In the genomic region with DNA sequence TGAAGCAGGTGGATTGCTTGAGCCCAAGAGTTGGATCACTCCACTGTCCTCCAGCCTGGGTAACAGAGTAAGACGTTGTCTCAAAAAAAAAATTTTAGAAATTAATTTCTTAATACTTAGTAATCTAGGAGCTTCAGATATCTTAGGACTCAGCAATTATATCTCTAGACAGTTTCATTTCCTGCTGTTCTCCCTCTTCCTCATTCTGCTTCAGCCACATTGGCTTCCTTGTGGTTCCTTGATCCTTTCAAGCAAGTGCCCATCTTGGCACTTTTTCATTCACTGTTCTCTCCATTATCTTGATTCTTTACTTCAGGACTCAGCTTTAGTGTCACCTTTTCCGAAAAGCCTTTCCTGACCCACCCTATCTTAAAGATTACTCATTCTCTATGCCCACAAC, we compare ENCODE assay signal across 21 cellular contexts. TPM values are rescaled to one million over a fixed set of nuclear protein-coding genes. Genes with fewer than 3 reads are reported as not detected.
"Had no signal": no experiment of that assay in that cellular context is flagged by ENCODE, and none has a peak within 500 bp of the region (broad histone marks: within the 10 kb centered on the region; RNA-seq: fewer than 3 reads in every experiment).

No MANE protein-coding gene starts in this region.

- H3K36me3 Mint-ChIP-seq: natural killer cell treated with Interleukin-12 subunit alpha and Interleukin-12 subunit beta and Interleukin-15 and Interleukin-18, amount 100 ng/mL, for 72 hours; stimulated activated effector memory CD8-positive, alpha-beta T cell treated with anti-CD3 and anti-CD28 coated beads, Interleukin-12 subunit alpha, Interleukin-12 subunit beta, amount 100 ng/mL, for 72 hours had no signal

- H3K4me3 Mint-ChIP-seq: central memory CD8-positive, alpha-beta T cell; natural killer cell treated with Interleukin-12 subunit alpha and Interleukin-12 subunit beta and Interleukin-15 and Interleukin-18, amount 100 ng/mL, for 72 hours; stimulated activated effector memory CD8-positive, alpha-beta T cell treated with anti-CD3 and anti-CD28 coated beads, Interleukin-12 subunit alpha, Interleukin-12 subunit beta, amount 100 ng/mL, for 72 hours had no signal

- H3K4me1 ChIP-seq: esophagus squamous epithelium, thyroid gland had no signal

- H3K4me3 ChIP-seq: esophagus squamous epithelium, thyroid gland had no signal

- H3K27me3 ChIP-seq: brain microvascular endothelial cell, esophagus squamous epithelium, thyroid gland had no signal

- H3K27ac ChIP-seq: brain microvascular endothelial cell, esophagus squamous epithelium, thyroid gland had no signal

- H3K9me3 Mint-ChIP-seq: central memory CD8-positive, alpha-beta T cell; stimulated activated effector memory CD8-positive, alpha-beta T cell treated with anti-CD3 and anti-CD28 coated beads, Interleukin-12 subunit alpha, Interleukin-12 subunit beta, amount 100 ng/mL, for 72 hours had no signal

- H3K27ac Mint-ChIP-seq: natural killer cell treated with Interleukin-12 subunit alpha and Interleukin-12 subunit beta and Interleukin-15 and Interleukin-18, amount 100 ng/mL, for 72 hours; stimulated activated effector memory CD8-positive, alpha-beta T cell treated with anti-CD3 and anti-CD28 coated beads, Interleukin-12 subunit alpha, Interleukin-12 subunit beta, amount 100 ng/mL, for 72 hours had no signal

- ATAC-seq: left ventricle myocardium superior; natural killer cell treated with Interleukin-12 subunit alpha and Interleukin-12 subunit beta and Interleukin-15 and Interleukin-18, amount 100 ng/mL, for 72 hours; stimulated activated effector memory CD8-positive, alpha-beta T cell treated with anti-CD3 and anti-CD28 coated beads, Interleukin-12 subunit alpha, Interleukin-12 subunit beta, amount 100 ng/mL, for 72 hours had no signal

- DNase-seq: activated CD4-positive, CD25-positive, alpha-beta regulatory T cell treated with anti-CD3 and anti-CD28 coated beads, Interleukin-2, amount 50 U/mL, for 72 hours; activated naive CD4-positive, alpha-beta T cell; activated T-cell treated with anti-CD3 and anti-CD28 coated beads for 4 hours; anterior cingulate cortex; brain microvascular endothelial cell; cortex of kidney; effector CD8-positive, alpha-beta T cell; esophagus squamous epithelium; hippocampal formation; left ventricle myocardium superior; mesenchymal stem cell; posterior cingulate gyrus; thyroid gland had no signal

- H3K4me1 Mint-ChIP-seq: central memory CD8-positive, alpha-beta T cell; stimulated activated effector memory CD8-positive, alpha-beta T cell treated with anti-CD3 and anti-CD28 coated beads, Interleukin-12 subunit alpha, Interleukin-12 subunit beta, amount 100 ng/mL, for 72 hours had no signal

- H3K36me3 ChIP-seq: brain microvascular endothelial cell, esophagus squamous epithelium, thyroid gland had no signal

RNA-seq across cellular contexts. Expression of gene TMEM202, which starts 22.5 kb away (rescaled TPM):
- total RNA-seq: endothelial cell of umbilical vein; esophagus squamous epithelium; fibroblast of villous mesenchyme; glomerular endothelial cell; kidney epithelial cell; left ventricle myocardium superior; mucosa of gallbladder; natural killer cell treated with Interleukin-12 subunit alpha and Interleukin-12 subunit beta and Interleukin-15 and Interleukin-18, amount 100 ng/mL, for 72 hours; thyroid gland had no signal
- polyA plus RNA-seq: endothelial cell of umbilical vein had no signal
